ENCODE assay signal across 9 cellular contexts in the genomic region with DNA sequence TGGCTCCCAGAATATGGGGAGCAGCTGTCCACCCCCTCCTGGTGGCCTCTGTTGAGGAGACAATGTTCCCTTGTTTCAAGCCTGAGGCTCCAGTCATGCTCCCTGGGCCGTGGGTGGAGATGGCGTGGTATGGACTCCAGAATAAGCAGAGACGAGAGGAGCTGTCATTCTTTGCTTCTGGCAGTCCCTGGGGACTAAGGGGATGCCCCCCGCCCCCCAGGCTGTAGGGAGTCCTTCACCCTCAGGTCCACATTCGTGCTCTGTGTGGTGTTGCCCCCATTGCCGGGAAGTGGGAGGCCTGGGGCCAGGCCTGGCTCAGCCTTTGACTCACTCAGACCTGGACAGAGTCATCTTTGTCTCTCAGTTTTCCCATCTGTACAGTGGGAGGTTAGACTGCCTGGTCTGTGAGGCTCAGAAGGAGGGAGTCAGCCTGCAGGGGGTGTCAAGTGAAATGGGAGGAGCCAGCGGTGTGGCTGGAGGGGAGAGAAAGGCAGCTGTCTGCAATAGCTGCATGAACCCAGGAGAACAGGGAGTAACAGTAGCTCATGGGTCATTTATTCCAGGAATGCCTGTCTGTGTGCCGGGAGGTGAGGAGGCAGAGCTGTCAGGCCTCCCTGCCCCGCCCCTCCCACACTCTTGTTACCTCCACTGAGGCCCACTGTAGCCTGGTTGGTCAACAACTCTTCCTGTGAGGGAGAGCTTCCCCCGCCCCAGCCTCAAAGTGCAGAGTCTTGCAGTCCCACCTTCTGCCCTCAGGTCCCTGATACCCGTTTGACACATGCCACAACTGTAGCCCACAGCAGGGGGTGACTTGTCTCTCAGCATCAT. TPM values are rescaled to one million over a fixed set of nuclear protein-coding genes. Genes with fewer than 3 reads are reported as not detected.
DNase-seq lines count a peak whose midpoint lies in the region; ATAC-seq and TF ChIP-seq lines count a peak whose summit lies in the region.
"Had no signal": no experiment of that assay in that cellular context is flagged by ENCODE, and none has a peak within 500 bp of the region (broad histone marks: within the 10 kb centered on the region; RNA-seq: fewer than 3 reads in every experiment).

No MANE protein-coding gene starts in this region.

- peak overlapping the region; percentile 74 for H2AK5ac ChIP-seq in neuronal stem cell (ENCODE audit: low read depth, low read length)

- peak overlapping the region; percentile 35 for H3K23ac ChIP-seq in neuronal stem cell (ENCODE audit: low read depth, low read length, poor library complexity)

- peaks cover 44 to 66% of the 10 kb centered on the region in 2 donors for H3K4me1 ChIP-seq in neuronal stem cell (ENCODE audit: control insufficient read depth in 2 of 2, insufficient read depth in 1 of 2, low read depth in 1 of 2, low read length in 2 of 2)

- no peaks in the 10 kb centered on the region for H3K27me3 ChIP-seq in neuronal stem cell (ENCODE audit: control insufficient read depth in 3 of 3, insufficient read depth in 3 of 3, low read depth in 1 of 3, low read length in 3 of 3)
- H3K27me3 ChIP-seq: foreskin keratinocyte had no signal

- intact Hi-C loops in left colon (cut with DNase I, micrococcal nuclease), result no loop called here
- intact Hi-C loops in activated naive CD4-positive, alpha-beta T cell treated with anti-CD3 and anti-CD28 coated beads for 36 hours (cut with micrococcal nuclease), result no loop called here

- no peak overlapping the region for H3K27ac ChIP-seq in neuronal stem cell (replicated peaks; ENCODE audit: low read length)
- H3K27ac ChIP-seq: foreskin keratinocyte had no signal

- peak overlapping the region; percentile 45 for H2BK5ac ChIP-seq in neuronal stem cell (ENCODE audit: low read length)

- no peak overlapping the region for H3K14ac ChIP-seq in neuronal stem cell (ENCODE audit: low read length)

- WGBS in neuronal stem cell (ENCODE audit: extremely low coverage in 2 of 2, insufficient read length in 2 of 2, insufficient replicate concordance in 1 of 2), 2 donors, result no CpG with 5 or more reads among the region's 11 CpGs

- peak; percentile 19 for TF ChIP-seq CTCF in epithelial cell of proximal tubule (conservative IDR thresholded peaks at IDR 0.05; ENCODE audit: low read depth, low read length)

- H3K4me3 ChIP-seq in epithelial cell of proximal tubule (ENCODE audit: low read depth, low read length) (no peak overlapping the region), neuronal stem cell (ENCODE audit: low read length in 2 of 2) (no peak overlapping the region)

- peak overlapping the region; percentile 13 for H3K4me2 ChIP-seq in neuronal stem cell (ENCODE audit: insufficient read depth, low read length, poor library complexity, severe bottlenecking)

- no peaks in the 10 kb centered on the region for H3K4me1 Mint-ChIP-seq in activated naive CD4-positive, alpha-beta T cell treated with anti-CD3 and anti-CD28 coated beads for 36 hours (ENCODE audit: low read depth)

- no peak overlapping the region for H4K8ac ChIP-seq in neuronal stem cell (ENCODE audit: low read depth, low read length)

- no peak overlapping the region for H3K4me3 Mint-ChIP-seq in activated naive CD4-positive, alpha-beta T cell treated with anti-CD3 and anti-CD28 coated beads for 36 hours

- H3K9ac ChIP-seq in neuronal stem cell (ENCODE audit: low read depth, low read length, poor library complexity), result peak overlapping the region; percentile 10

- H3K36me3 ChIP-seq in neuronal stem cell (replicated peaks in 1 of 2; ENCODE audit: control insufficient read depth in 2 of 2, insufficient read depth in 2 of 2, low read length in 2 of 2), result peaks cover 18 to 81% of the 10 kb centered on the region in 2 donors

- no peaks in the 10 kb centered on the region for H3K36me3 Mint-ChIP-seq in activated naive CD4-positive, alpha-beta T cell treated with anti-CD3 and anti-CD28 coated beads for 36 hours (ENCODE audit: low read depth)

- H3K9me3 ChIP-seq in neuronal stem cell (replicated peaks in 1 of 2; ENCODE audit: control insufficient read depth in 2 of 2, insufficient read depth in 1 of 2, low read depth in 1 of 2, low read length in 2 of 2), result peaks cover 0 to 11% of the 10 kb centered on the region in 2 donors

- no peak overlapping the region for H4K91ac ChIP-seq in neuronal stem cell (ENCODE audit: low read depth, low read length, poor library complexity)

- no peaks in the 10 kb centered on the region for H3K9me3 Mint-ChIP-seq in activated naive CD4-positive, alpha-beta T cell treated with anti-CD3 and anti-CD28 coated beads for 36 hours

- peak overlapping the region; percentile 78 for H2BK15ac ChIP-seq in neuronal stem cell (ENCODE audit: low read length)

- no peak overlapping the region for H2BK12ac ChIP-seq in neuronal stem cell (ENCODE audit: low read length)

- no peak overlapping the region for H2AFZ ChIP-seq in neuronal stem cell (ENCODE audit: low read length)

- ATAC-seq in left colon, result no peak
- ATAC-seq in HG02588 (IDR thresholded peaks at IDR 0.05; ENCODE audit: unreplicated experiment), result no peak
- ATAC-seq: foreskin keratinocyte had no signal

- no peak overlapping the region for H3K27ac Mint-ChIP-seq in activated naive CD4-positive, alpha-beta T cell treated with anti-CD3 and anti-CD28 coated beads for 36 hours

- H3K27me3 Mint-ChIP-seq in activated naive CD4-positive, alpha-beta T cell treated with anti-CD3 and anti-CD28 coated beads for 36 hours (ENCODE audit: low read depth), result no peaks in the 10 kb centered on the region

- DNase-seq in Daoy (ENCODE audit: low read depth) (peak; percentile 57), NAMALWA (ENCODE audit: low spot score) (peak; percentile 36), epithelial cell of proximal tubule (ENCODE audit: low read depth) (peak; percentile 74), neuronal stem cell (ENCODE audit: low spot score) (no peak), left colon (no peak)
- DNase-seq in activated naive CD4-positive, alpha-beta T cell treated with anti-CD3 and anti-CD28 coated beads for 36 hours, result no peak
- DNase-seq in stimulated activated CD4-positive, alpha-beta T cell treated with anti-CD3 and anti-CD28 coated beads, Interleukin-1b, Interleukin-23, amount 100 ng/mL, for 48 hours, result no peak

- H3K79me1 ChIP-seq in neuronal stem cell (ENCODE audit: low read depth, low read length), result peaks cover 50% of the 10 kb centered on the region

- peak overlapping the region; percentile 36 for H2BK120ac ChIP-seq in neuronal stem cell (ENCODE audit: low read depth, low read length)

- H3K4ac ChIP-seq in neuronal stem cell (ENCODE audit: low read length), result no peak overlapping the region

- CTCF ChIA-PET in activated naive CD4-positive, alpha-beta T cell treated with anti-CD3 and anti-CD28 coated beads for 36 hours (lab: Charles Lee), result no interaction called here

- H3K18ac ChIP-seq in neuronal stem cell (ENCODE audit: low read length), result no peak overlapping the region

RNA-seq across cellular contexts. Expression of a gene that starts 6.3 kb away (rescaled TPM):
- 4.7 and 6.0 TPM in 2 replicates for total RNA-seq in Daoy (2014; rRNA removed; shearing (Covaris generic))
- total RNA-seq in epithelial cell of proximal tubule, result 18.3 and 26.4 TPM in 2 replicates
- 40.1 TPM for polyA plus RNA-seq in neuronal stem cell (2013, experiment 1 of 2)
- 38.9 TPM for polyA plus RNA-seq in neuronal stem cell (2013, experiment 2 of 2)
- 10 to 100 TPM in 1 of 2 donors, 1 to 10 TPM in 1; 6.8 to 14.4 TPM for total RNA-seq in left colon
- under 1 TPM in 1 of 2 experiments, not detected in 1; 0.19 TPM for total RNA-seq in activated naive CD4-positive, alpha-beta T cell treated with anti-CD3 and anti-CD28 coated beads for 36 hours

RNA-seq across cellular contexts. Expression of a gene that starts 42.2 kb away (rescaled TPM):
- 0.80 TPM in 1 of 2 replicates, not detected in the other for total RNA-seq in Daoy (2014; rRNA removed; shearing (Covaris generic))
- total RNA-seq in epithelial cell of proximal tubule (3.7 and 4.0 TPM in 2 replicates), left colon (1 to 10 TPM; 1.5 to 1.8 TPM)
- 0.14 TPM for polyA plus RNA-seq in neuronal stem cell (2013, experiment 1 of 2)
- 0.17 TPM for polyA plus RNA-seq in neuronal stem cell (2013, experiment 2 of 2)
- total RNA-seq in activated naive CD4-positive, alpha-beta T cell treated with anti-CD3 and anti-CD28 coated beads for 36 hours, result not detected
- total RNA-seq: foreskin keratinocyte had no signal
- polyA plus RNA-seq: foreskin keratinocyte had no signal

Comparison
In these comparisons a context has a peak if more than half of its experiments do, and no peak if none do; other contexts are left out.
1. DNase-seq: peak in Daoy (single experiment), NAMALWA (single experiment) and epithelial cell of proximal tubule (single experiment); none in neuronal stem cell (single experiment), left colon (0 of 2), activated naive CD4-positive, alpha-beta T cell treated with anti-CD3 and anti-CD28 coated beads for 36 hours (single experiment) and stimulated activated CD4-positive, alpha-beta T cell treated with anti-CD3 and anti-CD28 coated beads, Interleukin-1b, Interleukin-23, amount 100 ng/mL, for 48 hours (single experiment).